Comparison of ENCODE assay signal across 14 cellular contexts in the genomic region with DNA sequence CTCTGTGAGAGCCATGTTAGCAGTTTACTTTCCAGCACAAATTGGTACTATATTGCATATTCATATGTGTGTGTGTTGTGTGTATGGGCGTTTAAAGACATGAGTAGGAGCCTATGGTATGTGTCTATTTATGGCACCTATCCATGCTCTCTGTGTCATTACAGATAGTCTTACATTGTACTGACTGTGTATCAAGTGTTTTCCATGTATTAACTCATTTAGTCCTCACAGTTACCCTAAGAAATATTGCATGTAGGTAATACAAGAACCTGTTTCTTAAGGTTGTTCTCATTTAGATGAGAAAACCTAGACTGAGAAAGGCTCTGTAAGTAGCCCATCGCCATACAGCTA. TPM values are rescaled to one million over a fixed set of nuclear protein-coding genes. Genes with fewer than 3 reads are reported as not detected.
DNase-seq lines count a peak whose midpoint lies in the region; ATAC-seq and TF ChIP-seq lines count a peak whose summit lies in the region.
"Had no signal": no experiment of that assay in that cellular context is flagged by ENCODE, and none has a peak within 500 bp of the region (broad histone marks: within the 10 kb centered on the region; RNA-seq: fewer than 3 reads in every experiment).

No MANE protein-coding gene starts in this region.

- no peaks in the 10 kb centered on the region for H3K9me3 Mint-ChIP-seq in stimulated activated naive CD8-positive, alpha-beta T cell treated with anti-CD3 and anti-CD28 coated beads, Interleukin-15, Interleukin-2, amounts not matched to agents 100 ng/mL and 50 ng/mL, for 24 hours
- H3K9me3 Mint-ChIP-seq in activated B cell treated with CpG ODN at 0.5 μM for 24 hours: no peaks in the 10 kb centered on the region

- peak overlapping the region; percentile 85 for H3K4me3 ChIP-seq in fibroblast of the aortic adventitia (ENCODE audit: low read depth, low read length)
- H3K4me3 ChIP-seq: BLaER1 had no signal

- peaks cover 24% of the 10 kb centered on the region for H3K36me3 Mint-ChIP-seq in stimulated activated naive CD8-positive, alpha-beta T cell treated with anti-CD3 and anti-CD28 coated beads, Interleukin-15, Interleukin-2, amounts not matched to agents 100 ng/mL and 50 ng/mL, for 24 hours (ENCODE audit: low read depth)
- peaks cover 40% of the 10 kb centered on the region for H3K36me3 Mint-ChIP-seq in activated B cell treated with CpG ODN at 0.5 μM for 24 hours (ENCODE audit: low read depth)

- peak overlapping the region; percentile 81 for H3K27ac Mint-ChIP-seq in stimulated activated naive CD8-positive, alpha-beta T cell treated with anti-CD3 and anti-CD28 coated beads, Interleukin-15, Interleukin-2, amounts not matched to agents 100 ng/mL and 50 ng/mL, for 24 hours
- peak overlapping the region; percentile 68 for H3K27ac Mint-ChIP-seq in activated B cell treated with CpG ODN at 0.5 μM for 24 hours

- H3K4me1 Mint-ChIP-seq in stimulated activated naive CD8-positive, alpha-beta T cell treated with anti-CD3 and anti-CD28 coated beads, Interleukin-15, Interleukin-2, amounts not matched to agents 100 ng/mL and 50 ng/mL, for 24 hours (ENCODE audit: low read depth): peaks cover 32% of the 10 kb centered on the region
- peaks cover 25% of the 10 kb centered on the region for H3K4me1 Mint-ChIP-seq in activated B cell treated with CpG ODN at 0.5 μM for 24 hours

- peak overlapping the region; percentile 96 for H3K4me3 Mint-ChIP-seq in stimulated activated naive CD8-positive, alpha-beta T cell treated with anti-CD3 and anti-CD28 coated beads, Interleukin-15, Interleukin-2, amounts not matched to agents 100 ng/mL and 50 ng/mL, for 24 hours
- peak overlapping the region; percentile 70 for H3K4me3 Mint-ChIP-seq in activated B cell treated with CpG ODN at 0.5 μM for 24 hours

- POLR2A ChIA-PET in activated B cell treated with CpG ODN at 0.5 μM for 24 hours (lab: Charles Lee): interaction anchor here (1.2 kb wide), 1 partner anchor 339 kb away, joined by 3 read pairs; a partner anchor contains a TSS

- DNase-seq in stimulated activated naive CD8-positive, alpha-beta T cell treated with anti-CD3 and anti-CD28 coated beads, Interleukin-15, Interleukin-2, amounts not matched to agents 100 U/mL and 50 U/mL, for 24 hours: no peak
- DNase-seq in activated B cell treated with CpG ODN at 0.5 μM for 24 hours (no peak), fibroblast of the aortic adventitia (ENCODE audit: low read depth) (peak; percentile 54), superior temporal gyrus (ENCODE audit: extremely low spot score) (no peak)
- no peak for DNase-seq in stimulated activated CD4-positive, alpha-beta T cell treated with anti-CD3 and anti-CD28 coated beads, Interleukin-2, amount 100 ng/mL, for 24 hours
- DNase-seq: NCI-H1417; NCI-H524 treated with DMSO at 0.1 percent for 48 hours; nucleus accumbens; SHP77 treated with DMSO at 0.1 percent for 48 hours; stimulated activated CD4-positive, alpha-beta T cell treated with anti-CD3 and anti-CD28 coated beads, Interleukin-1b, Interleukin-23, amount 100 ng/mL, for 48 hours had no signal

- intact Hi-C loops in activated B cell treated with CpG ODN at 0.5 μM for 24 hours (cut with micrococcal nuclease): loop anchor here (5.0 kb wide), 1 partner anchor 226 kb away; a partner anchor contains a TSS

- no peaks in the 10 kb centered on the region for H3K27me3 Mint-ChIP-seq in stimulated activated naive CD8-positive, alpha-beta T cell treated with anti-CD3 and anti-CD28 coated beads, Interleukin-15, Interleukin-2, amounts not matched to agents 100 ng/mL and 50 ng/mL, for 24 hours
- H3K27me3 Mint-ChIP-seq in activated B cell treated with CpG ODN at 0.5 μM for 24 hours: no peaks in the 10 kb centered on the region

- TF ChIP-seq CTCF in activated B cell treated with CpG ODN at 0.5 μM for 24 hours (IDR thresholded peaks at IDR 0.05) (no peak), fibroblast of the aortic adventitia (IDR thresholded peaks at IDR 0.05; ENCODE audit: insufficient read depth, low read length) (no peak)

- CTCF ChIA-PET in activated B cell treated with CpG ODN at 0.5 μM for 24 hours (lab: Charles Lee): interaction anchor here (3.0 kb wide), 1 partner anchor 18 kb away, joined by 10 read pairs; no protein-coding TSS in a partner anchor

- ATAC-seq in stimulated activated naive CD8-positive, alpha-beta T cell treated with anti-CD3 and anti-CD28 coated beads, Interleukin-15, Interleukin-2, amounts not matched to agents 100 U/mL and 50 U/mL, for 24 hours: no peak
- ATAC-seq in activated B cell treated with CpG ODN at 0.5 μM for 24 hours (ENCODE audit: low read depth) (no peak), HG03139 (IDR thresholded peaks at IDR 0.05; ENCODE audit: unreplicated experiment) (no peak), GM21360 (IDR thresholded peaks at IDR 0.05; ENCODE audit: unreplicated experiment) (no peak)

RNA-seq across cellular contexts. Expression of a gene that starts 1.6 kb away (rescaled TPM):
- total RNA-seq in activated B cell treated with CpG ODN at 0.5 μM for 24 hours (25.8 and 28.2 TPM in 2 replicates), fibroblast of the aortic adventitia (ENCODE audit: low replicate concordance) (32.9 and 37.7 TPM in 2 replicates)

RNA-seq across cellular contexts. Expression of a gene that starts 7.5 kb away (rescaled TPM):
- total RNA-seq in activated B cell treated with CpG ODN at 0.5 μM for 24 hours (not detected in 2 replicates), fibroblast of the aortic adventitia (ENCODE audit: low replicate concordance) (1.6 and 4.6 TPM in 2 replicates)

RNA-seq across cellular contexts. Expression of a gene that starts 24.3 kb away (rescaled TPM):
- total RNA-seq in activated B cell treated with CpG ODN at 0.5 μM for 24 hours (14.9 and 15.3 TPM in 2 replicates), fibroblast of the aortic adventitia (ENCODE audit: low replicate concordance) (2.2 and 13.1 TPM in 2 replicates)

RNA-seq across cellular contexts. Expression of a gene that starts 39.5 kb away (rescaled TPM):
- total RNA-seq in activated B cell treated with CpG ODN at 0.5 μM for 24 hours (23.8 and 24.2 TPM in 2 replicates), fibroblast of the aortic adventitia (ENCODE audit: low replicate concordance) (16.8 and 50.6 TPM in 2 replicates)
